ENCODE assay signal across 8 cellular contexts in genomic region chr3:72996473-72997333, GRCh38. TPM values are rescaled to one million over a fixed set of nuclear protein-coding genes. Genes with fewer than 3 reads are reported as not detected.
DNase-seq lines count a peak whose midpoint lies in the region; ATAC-seq and TF ChIP-seq lines count a peak whose summit lies in the region.

Gene PPP4R2, plus strand, starts transcription at chr3:72996811. Its CDS starts 227 bp downstream, at chr3:72997038.

- DNase-seq in DMS79 treated with DMSO at 0.1 percent for 48 hours (lab: John Stamatoyannopoulos, UW) (peak; percentile 19), RPMI7951 (ENCODE audit: low read depth) (peak; percentile 90), fibroblast of mammary gland (ENCODE audit: low read depth) (peak; percentile 81)
- peak; percentile 93 for DNase-seq in natural killer cell treated with Interleukin-12 subunit alpha and Interleukin-12 subunit beta and Interleukin-15 and Interleukin-18, amount 100 ng/mL, for 72 hours (ENCODE audit: low spot score)
- DNase-seq in stimulated activated naive CD8-positive, alpha-beta T cell treated with anti-CD3 and anti-CD28 coated beads, Interleukin-15, Interleukin-2, amounts not matched to agents 100 U/mL and 50 U/mL, for 24 hours, result peak; percentile 91

- peak within 1 kb of the TSS; percentile 85 to 96 (median 94) for H3K4me3 Mint-ChIP-seq in IgD-negative memory B cell
- H3K4me3 Mint-ChIP-seq in activated T-helper 17 cell treated with anti-CD3 and anti-CD28 coated beads, Interleukin-2, amount 50 U/mL, for 72 hours, result peak within 1 kb of the TSS; percentile 91
- peak within 1 kb of the TSS; percentile 97 for H3K4me3 Mint-ChIP-seq in natural killer cell treated with Interleukin-12 subunit alpha and Interleukin-12 subunit beta and Interleukin-15 and Interleukin-18, amount 100 ng/mL, for 72 hours

- peaks cover 5% of the 10 kb centered on the region for H3K36me3 Mint-ChIP-seq in IgD-negative memory B cell
- H3K36me3 Mint-ChIP-seq in activated T-helper 17 cell treated with anti-CD3 and anti-CD28 coated beads, Interleukin-2, amount 50 U/mL, for 72 hours (ENCODE audit: low read depth), result peaks cover 46% of the 10 kb centered on the region
- H3K36me3 Mint-ChIP-seq in natural killer cell treated with Interleukin-12 subunit alpha and Interleukin-12 subunit beta and Interleukin-15 and Interleukin-18, amount 100 ng/mL, for 72 hours, result peaks cover 25% of the 10 kb centered on the region

- peaks cover 28 to 33% (median 33%) of the 10 kb centered on the region in 3 donors for H3K4me1 Mint-ChIP-seq in IgD-negative memory B cell
- H3K4me1 Mint-ChIP-seq in activated T-helper 17 cell treated with anti-CD3 and anti-CD28 coated beads, Interleukin-2, amount 50 U/mL, for 72 hours, result peaks cover 21% of the 10 kb centered on the region
- H3K4me1 Mint-ChIP-seq in natural killer cell treated with Interleukin-12 subunit alpha and Interleukin-12 subunit beta and Interleukin-15 and Interleukin-18, amount 100 ng/mL, for 72 hours (ENCODE audit: low read depth in 2 of 2), result peaks cover 31 to 38% of the 10 kb centered on the region in 2 donors

- peak within 1 kb of the TSS; percentile 77 for H3K4me3 ChIP-seq in fibroblast of mammary gland (ENCODE audit: control insufficient read depth, low read depth, low read length)

- no peaks in the 10 kb centered on the region for H3K9me3 Mint-ChIP-seq in IgD-negative memory B cell
- H3K9me3 Mint-ChIP-seq in activated T-helper 17 cell treated with anti-CD3 and anti-CD28 coated beads, Interleukin-2, amount 50 U/mL, for 72 hours, result no peaks in the 10 kb centered on the region
- H3K9me3 Mint-ChIP-seq in natural killer cell treated with Interleukin-12 subunit alpha and Interleukin-12 subunit beta and Interleukin-15 and Interleukin-18, amount 100 ng/mL, for 72 hours, result no peaks in the 10 kb centered on the region

- peak; percentile 89 for ATAC-seq in GM21576 (IDR thresholded peaks at IDR 0.05; ENCODE audit: unreplicated experiment)
- peak; percentile 91 for ATAC-seq in activated T-helper 17 cell treated with anti-CD3 and anti-CD28 coated beads, Interleukin-2, amount 50 U/mL, for 72 hours (replicated peaks)
- ATAC-seq in natural killer cell treated with Interleukin-12 subunit alpha and Interleukin-12 subunit beta and Interleukin-15 and Interleukin-18, amount 100 ng/mL, for 72 hours, result peak; percentile 93 to 96
- ATAC-seq in stimulated activated naive CD8-positive, alpha-beta T cell treated with anti-CD3 and anti-CD28 coated beads, Interleukin-15, Interleukin-2, amounts not matched to agents 100 U/mL and 50 U/mL, for 24 hours, result peak; percentile 87

- H3K27me3 Mint-ChIP-seq in IgD-negative memory B cell, result no peaks in the 10 kb centered on the region
- H3K27me3 Mint-ChIP-seq in activated T-helper 17 cell treated with anti-CD3 and anti-CD28 coated beads, Interleukin-2, amount 50 U/mL, for 72 hours, result no peaks in the 10 kb centered on the region
- H3K27me3 Mint-ChIP-seq in natural killer cell treated with Interleukin-12 subunit alpha and Interleukin-12 subunit beta and Interleukin-15 and Interleukin-18, amount 100 ng/mL, for 72 hours, result no peaks in the 10 kb centered on the region

- no peak for TF ChIP-seq CTCF in fibroblast of mammary gland (conservative IDR thresholded peaks at IDR 0.05; ENCODE audit: control insufficient read depth, insufficient read depth, low read depth, low read length)

- H3K27ac Mint-ChIP-seq in IgD-negative memory B cell, result peak within 1 kb of the TSS; percentile 88 to 93 (median 89)
- peak within 1 kb of the TSS; percentile 90 for H3K27ac Mint-ChIP-seq in activated T-helper 17 cell treated with anti-CD3 and anti-CD28 coated beads, Interleukin-2, amount 50 U/mL, for 72 hours
- peak within 1 kb of the TSS; percentile 82 to 93 for H3K27ac Mint-ChIP-seq in natural killer cell treated with Interleukin-12 subunit alpha and Interleukin-12 subunit beta and Interleukin-15 and Interleukin-18, amount 100 ng/mL, for 72 hours

RNA-seq across cellular contexts. Expression of gene PPP4R2, which starts in this region (rescaled TPM):
- 37.6 TPM for polyA plus RNA-seq in IgD-negative memory B cell
- 58.6 and 74.0 TPM in 2 replicates for total RNA-seq in RPMI7951 (2014; rRNA removed; shearing (Covaris generic))
- total RNA-seq in activated T-helper 17 cell treated with anti-CD3 and anti-CD28 coated beads, Interleukin-2, amount 50 U/mL, for 72 hours, result 10 to 100 TPM; 87.8 to 95.0 TPM
- 100 to 1,000 TPM; 126 to 128 TPM for total RNA-seq in natural killer cell treated with Interleukin-12 subunit alpha and Interleukin-12 subunit beta and Interleukin-15 and Interleukin-18, amount 100 ng/mL, for 72 hours

Comparison
In these comparisons a context has a peak if more than half of its experiments do, and no peak if none do; other contexts are left out.
1. Peak in every context shown above with its lines: DNase-seq, ATAC-seq and H3K4me3 ChIP-seq.
2. DNase-seq: peak in every context shown above with its lines; median percentile 93 in natural killer cell treated with Interleukin-12 subunit alpha and Interleukin-12 subunit beta and Interleukin-15 and Interleukin-18, amount 100 ng/mL, for 72 hours; 91 in stimulated activated naive CD8-positive, alpha-beta T cell treated with anti-CD3 and anti-CD28 coated beads, Interleukin-15, Interleukin-2, amounts not matched to agents 100 U/mL and 50 U/mL, for 24 hours; 90 in RPMI7951; 81 in fibroblast of mammary gland; 19 in DMS79 treated with DMSO at 0.1 percent for 48 hours.